Comparison of ENCODE assay signal across 25 cellular contexts in the genomic region with DNA sequence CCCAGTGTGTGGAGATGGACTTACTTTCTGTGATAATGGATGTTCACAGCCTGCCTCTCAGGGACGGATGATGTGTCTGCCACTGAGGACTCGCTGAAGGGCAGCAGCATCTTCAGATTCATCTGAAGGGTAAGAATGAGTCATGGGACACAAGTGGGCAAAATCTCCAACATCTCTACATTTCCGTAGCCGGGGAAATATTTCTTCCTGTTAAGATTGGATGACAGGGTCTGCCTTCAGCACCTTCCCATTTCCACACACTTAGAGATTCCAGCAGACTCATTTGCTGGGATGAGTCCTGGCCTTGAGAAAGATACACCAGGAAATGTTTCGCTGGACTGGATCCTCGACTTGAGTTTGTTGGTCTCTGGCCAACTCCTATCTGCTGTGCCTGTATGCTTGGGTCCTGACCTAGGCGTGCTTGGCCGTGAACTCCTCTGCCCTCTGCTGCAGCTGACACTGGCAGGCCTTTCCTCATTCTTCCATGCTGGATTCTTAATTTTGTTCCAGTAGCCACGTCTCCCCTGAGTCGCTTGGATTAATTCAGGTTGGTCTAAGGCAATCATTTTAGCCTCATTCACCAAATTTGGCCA. TPM values are rescaled to one million over a fixed set of nuclear protein-coding genes. Genes with fewer than 3 reads are reported as not detected.
A peak's percentile ranks its signal among the peaks of the same experiment; 100 is the strongest.
DNase-seq lines count a peak whose midpoint lies in the region; ATAC-seq and TF ChIP-seq lines count a peak whose summit lies in the region.
"Had no signal": no experiment of that assay in that cellular context is flagged by ENCODE, and none has a peak within 500 bp of the region (broad histone marks: within the 10 kb centered on the region; RNA-seq: fewer than 3 reads in every experiment).

No MANE protein-coding gene starts in this region.

- TF ChIP-seq POLR2A in testis (IDR thresholded peaks at IDR 0.05), result no peak

- TF ChIP-seq CTCF in SK-N-SH (IDR thresholded peaks at IDR 0.05), result no peak
- no peak for TF ChIP-seq CTCF in testis (IDR thresholded peaks at IDR 0.05)

- H3K4me1 ChIP-seq in SK-N-SH (ENCODE audit: control insufficient read depth in 1 of 2, insufficient read depth in 2 of 2, low read depth in 1 of 2, low read length in 1 of 2) (peaks cover 0 to 6% of the 10 kb centered on the region in 2 experiments; a peak in 2 of 4 replicates), testis (peaks cover 4% of the 10 kb centered on the region)
- H3K4me1 ChIP-seq: BE2C had no signal

- WGBS in SK-N-SH (ENCODE audit: low lambda C conversion rate), result 29% methylated on average over 10 of the region's 10 CpGs
- WGBS in testis, 2 donors, result 39 to 44% methylated on average over 10 of the region's 10 CpGs

- H3K9ac ChIP-seq in SK-N-SH, result peak overlapping the region; percentile 40; the same call in 1 of the 2 replicates
- H3K9ac ChIP-seq: GM23248 had no signal

- H3K27ac ChIP-seq in SK-N-SH (ENCODE audit: low read depth in 2 of 2, low read length in 1 of 2) (peak overlapping the region; percentile 55 to 93; a peak in 3 of 4 replicates), testis (no peak overlapping the region)
- H3K27ac ChIP-seq: 22Rv1, GM23248, PC-9 had no signal

- no peaks in the 10 kb centered on the region for H3K9me2 ChIP-seq in SK-N-SH

- peak overlapping the region; percentile 88; the same call in 1 of the 2 replicates for H2AFZ ChIP-seq in SK-N-SH (ENCODE audit: low read depth)
- H2AFZ ChIP-seq: GM23248, PC-9 had no signal

- peak overlapping the region; percentile 66; the same call in 1 of the 2 replicates for H3K4me2 ChIP-seq in SK-N-SH
- H3K4me2 ChIP-seq: PC-9 had no signal

- TF ChIP-seq EP300 in SK-N-SH (IDR thresholded peaks at IDR 0.05; ENCODE audit: borderline replicate concordance in 1 of 2, low read depth in 1 of 2, low read length in 1 of 2), result peak in 1 of 2 experiments; percentile 86; a peak in 2 of 4 replicates

- H3K9me3 ChIP-seq in SK-N-SH (no peaks in the 10 kb centered on the region), testis (no peaks in the 10 kb centered on the region)
- H3K9me3 ChIP-seq: BE2C, MG63 had no signal

- H3K36me3 ChIP-seq in SK-N-SH (replicated peaks in 1 of 2; ENCODE audit: control insufficient read depth in 1 of 2, insufficient read depth in 2 of 2, low read length in 1 of 2) (no peaks in the 10 kb centered on the region), testis (ENCODE audit: low read depth, missing control alignments) (no peaks in the 10 kb centered on the region)
- H3K36me3 ChIP-seq: BE2C, MG63 had no signal

- H3K4me3 ChIP-seq in SK-N-SH (ENCODE audit: low read depth in 2 of 2, low read length in 1 of 2) (no peak overlapping the region; a peak in 1 of 4 replicates), testis (no peak overlapping the region)
- H3K4me3 ChIP-seq: GM23248, MG63, PC-9 had no signal

- no peak for TF ChIP-seq RAD21 in SK-N-SH (IDR thresholded peaks at IDR 0.05; ENCODE audit: low read length)

- peak; percentile 33 for ATAC-seq in left lobe of liver
- ATAC-seq in GM21423 (IDR thresholded peaks at IDR 0.05; ENCODE audit: unreplicated experiment), result no peak

- H4K20me1 ChIP-seq in SK-N-SH (ENCODE audit: insufficient read depth), result no peaks in the 10 kb centered on the region

- no peaks in the 10 kb centered on the region for H3K79me2 ChIP-seq in SK-N-SH (ENCODE audit: insufficient read depth)

- DNase-seq in DMS53 (lab: John Stamatoyannopoulos, UW) (peak; percentile 47), DMS53 treated with DMSO at 0.1 percent for 48 hours (lab: John Stamatoyannopoulos, UW; ENCODE audit: unreplicated experiment) (no peak), SK-N-SH (no peak), left lobe of liver (ENCODE audit: low spot score) (no peak), testis (peak; percentile 82), hepatic stellate cell (ENCODE audit: low spot score) (no peak)
- DNase-seq: BE2C, DMS153, GM23248, H7, KBM-7, MG63, NCI-H1105 treated with DMSO at 0.1 percent for 48 hours, NCI-H146, NCI-H1930, NCI-H2107, NCI-H524, NCI-H774, PC-9, RPMI8226, SHP77 treated with DMSO at 0.1 percent for 48 hours had no signal

- no peaks in the 10 kb centered on the region for H3K27me3 ChIP-seq in SK-N-SH (ENCODE audit: insufficient read depth)
- H3K27me3 ChIP-seq in testis, result no peaks in the 10 kb centered on the region
- H3K27me3 ChIP-seq: BE2C, MG63 had no signal

- intact Hi-C loops in testis (cut with DNase I; ENCODE audit: low total_unique reads), result no loop called here

- POLR2A ChIA-PET in SK-N-SH (lab: Yijun Ruan, JAX), result no interaction called here

- CTCF ChIA-PET in SK-N-SH (lab: Yijun Ruan, JAX), result no interaction called here

- H3F3A ChIP-seq in SK-N-SH (replicated peaks; ENCODE audit: insufficient read depth), result peaks cover 25% of the 10 kb centered on the region

TF ChIP-seq in SK-N-SH, 30 proteins besides CTCF, POLR2A, EP300 and RAD21 (continues in another document):
- no peak for TF ChIP-seq MEF2A (IDR thresholded peaks at IDR 0.05; ENCODE audit: borderline replicate concordance, low read depth)
- TF ChIP-seq FOSL2 (IDR thresholded peaks at IDR 0.05; ENCODE audit: borderline replicate concordance, low read depth), result peak; percentile 70; the same call in 1 of the 2 replicates
- no peak for TF ChIP-seq FOXJ3 (CRISPR knock-in tag; IDR thresholded peaks at IDR 0.05)
- TF ChIP-seq, protein P1, sequence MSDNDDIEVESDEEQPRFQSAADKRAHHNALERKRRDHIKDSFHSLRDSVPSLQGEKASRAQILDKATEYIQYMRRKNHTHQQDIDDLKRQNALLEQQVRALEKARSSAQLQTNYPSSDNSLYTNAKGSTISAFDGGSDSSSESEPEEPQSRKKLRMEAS (IDR thresholded peaks at IDR 0.05; ENCODE audit: low read depth), result 0 out of 2 replicates have a peak, but pooled peaks have one; percentile 34
- peak; percentile 70; the same call in 1 of the 2 replicates for TF ChIP-seq NFIC (IDR thresholded peaks at IDR 0.05; ENCODE audit: borderline replicate concordance)
- TF ChIP-seq TEAD4 (IDR thresholded peaks at IDR 0.05; ENCODE audit: borderline replicate concordance, insufficient read depth), result peak; percentile 80
- no peak for TF ChIP-seq RFX5 (IDR thresholded peaks at IDR 0.05; ENCODE audit: low read length)
- TF ChIP-seq, protein P2, sequence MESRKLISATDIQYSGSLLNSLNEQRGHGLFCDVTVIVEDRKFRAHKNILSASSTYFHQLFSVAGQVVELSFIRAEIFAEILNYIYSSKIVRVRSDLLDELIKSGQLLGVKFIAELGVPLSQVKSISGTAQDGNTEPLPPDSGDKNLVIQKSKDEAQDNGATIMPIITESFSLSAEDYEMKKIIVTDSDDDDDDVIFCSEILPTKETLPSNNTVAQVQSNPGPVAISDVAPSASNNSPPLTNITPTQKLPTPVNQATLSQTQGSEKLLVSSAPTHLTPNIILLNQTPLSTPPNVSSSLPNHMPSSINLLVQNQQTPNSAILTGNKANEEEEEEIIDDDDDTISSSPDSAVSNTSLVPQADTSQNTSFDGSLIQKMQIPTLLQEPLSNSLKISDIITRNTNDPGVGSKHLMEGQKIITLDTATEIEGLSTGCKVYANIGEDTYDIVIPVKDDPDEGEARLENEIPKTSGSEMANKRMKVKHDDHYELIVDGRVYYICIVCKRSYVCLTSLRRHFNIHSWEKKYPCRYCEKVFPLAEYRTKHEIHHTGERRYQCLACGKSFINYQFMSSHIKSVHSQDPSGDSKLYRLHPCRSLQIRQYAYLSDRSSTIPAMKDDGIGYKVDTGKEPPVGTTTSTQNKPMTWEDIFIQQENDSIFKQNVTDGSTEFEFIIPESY (IDR thresholded peaks at IDR 0.05; ENCODE audit: borderline replicate concordance, low read depth), result no peak
- no peak for TF ChIP-seq ELF1 (IDR thresholded peaks at IDR 0.05)
- TF ChIP-seq SMC3 (IDR thresholded peaks at IDR 0.05; ENCODE audit: low read depth, low read length), result no peak
- TF ChIP-seq TCF12 (IDR thresholded peaks at IDR 0.05), result peak; percentile 86
- peak; percentile 83 for TF ChIP-seq JUND (IDR thresholded peaks at IDR 0.05)
- TF ChIP-seq, protein P3, sequence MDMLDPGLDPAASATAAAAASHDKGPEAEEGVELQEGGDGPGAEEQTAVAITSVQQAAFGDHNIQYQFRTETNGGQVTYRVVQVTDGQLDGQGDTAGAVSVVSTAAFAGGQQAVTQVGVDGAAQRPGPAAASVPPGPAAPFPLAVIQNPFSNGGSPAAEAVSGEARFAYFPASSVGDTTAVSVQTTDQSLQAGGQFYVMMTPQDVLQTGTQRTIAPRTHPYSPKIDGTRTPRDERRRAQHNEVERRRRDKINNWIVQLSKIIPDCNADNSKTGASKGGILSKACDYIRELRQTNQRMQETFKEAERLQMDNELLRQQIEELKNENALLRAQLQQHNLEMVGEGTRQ (IDR thresholded peaks at IDR 0.05; ENCODE audit: borderline replicate concordance, low read depth, low read length), result no peak
- TF ChIP-seq FOXM1 (IDR thresholded peaks at IDR 0.05; ENCODE audit: low read depth), result 0 out of 2 replicates have a peak, but pooled peaks have one; percentile 28
- TF ChIP-seq YY1 (IDR thresholded peaks at IDR 0.05; ENCODE audit: low read depth), result no peak
- no peak for TF ChIP-seq NRF1 (IDR thresholded peaks at IDR 0.05; ENCODE audit: low read depth, low read length)
- no peak for TF ChIP-seq GABPA (IDR thresholded peaks at IDR 0.05; ENCODE audit: low read depth)
- TF ChIP-seq RXRA (IDR thresholded peaks at IDR 0.05; ENCODE audit: borderline replicate concordance, low read depth), result peak; percentile 46; the same call in 1 of the 2 replicates
- peak; percentile 28; the same call in 1 of the 2 replicates for TF ChIP-seq POLR2AphosphoS5 (IDR thresholded peaks at IDR 0.05; ENCODE audit: low read depth, low read length)
- no peak for TF ChIP-seq TAF1 (IDR thresholded peaks at IDR 0.05; ENCODE audit: borderline replicate concordance, low read depth, low read length)

RNA-seq across cellular contexts. Expression of a gene that starts 46.5 kb away (rescaled TPM):
- polyA plus RNA-seq in SK-N-SH (2012; rRNA removed), result 12.0 and 21.6 TPM in 2 replicates
- 12.9 and 23.2 TPM in 2 replicates for polyA plus RNA-seq in SK-N-SH (2012; cell fraction: cytosol; rRNA removed)
- 25.5 and 31.9 TPM in 2 replicates for polyA plus RNA-seq in SK-N-SH (2012; cell fraction: nucleus; rRNA removed)
- total RNA-seq in left lobe of liver, result 2.9 TPM
- total RNA-seq in testis, result 100 to 1,000 TPM; 354 to 355 TPM
- 136 TPM for polyA plus RNA-seq in testis (ENCODE audit: insufficient read depth, low read depth, low replicate concordance)
- total RNA-seq: G401, LHCN-M2 had no signal

Comparison
In these comparisons a context has a peak if more than half of its experiments do, and no peak if none do; other contexts are left out.
1. DNase-seq: peak in DMS53 (single experiment) and testis (single experiment); none in DMS53 treated with DMSO at 0.1 percent for 48 hours (single experiment), SK-N-SH (single experiment), left lobe of liver (single experiment) and hepatic stellate cell (single experiment).
2. H3K27ac ChIP-seq: peak in SK-N-SH (2 of 2); none in testis (0 of 2).
3. RNA of a gene that starts 46.5 kb away (total RNA-seq): 354 to 355 TPM in testis; 2.9 TPM in left lobe of liver (single experiment); every median in the first group is over 10 times any median in the second.